In the genomic region with DNA sequence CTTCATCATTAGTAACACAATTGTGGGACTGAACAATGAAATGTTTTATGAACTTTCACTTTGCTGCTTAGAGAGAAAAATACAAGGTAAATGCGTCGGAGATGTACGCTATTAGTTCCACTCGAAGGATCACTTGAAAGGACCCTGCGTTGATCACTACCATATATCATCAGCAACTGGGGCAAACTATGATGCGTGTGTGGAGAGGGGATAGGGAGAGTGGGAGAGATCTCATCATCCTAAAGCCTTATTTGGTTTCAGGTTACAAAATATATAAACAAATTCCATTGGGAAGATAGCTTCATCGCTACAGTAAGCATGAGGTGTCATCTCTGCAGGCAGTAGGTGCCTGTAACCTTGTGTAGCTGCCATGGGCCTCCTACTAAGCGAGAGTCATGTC, we compare ENCODE assay signal across 30 cellular contexts.
"Had no signal": no experiment of that assay in that cellular context is flagged by ENCODE, and none has a peak within 500 bp of the region (broad histone marks: within the 10 kb centered on the region; RNA-seq: fewer than 3 reads in every experiment).

No MANE protein-coding gene starts in this region.

- H2AFZ ChIP-seq: parathyroid adenoma had no signal

- H3K27ac Mint-ChIP-seq: dendritic cell treated with granulocyte-macrophage colony-stimulating factor and Interleukin-4, amounts not matched to agents 40 ng/mL and 50 ng/mL, for 4 days; endodermal cell; mesothelial cell of epicardium; progenitor cell of endocrine pancreas; stimulated activated naive CD8-positive, alpha-beta T cell treated with anti-CD3 and anti-CD28 coated beads, Interleukin-15, amount 100 ng/mL, for 72 hours had no signal

- H3K4me3 Mint-ChIP-seq: dendritic cell treated with granulocyte-macrophage colony-stimulating factor and Interleukin-4, amounts not matched to agents 40 ng/mL and 50 ng/mL, for 4 days; endodermal cell; mesothelial cell of epicardium; natural killer cell treated with Interleukin-12 subunit alpha and Interleukin-12 subunit beta and Interleukin-15 and Interleukin-18, amount 100 ng/mL, for 72 hours; neural crest cell; stimulated activated naive CD8-positive, alpha-beta T cell treated with anti-CD3 and anti-CD28 coated beads, Interleukin-15, amount 100 ng/mL, for 72 hours had no signal

- H3K4me3 ChIP-seq: gastrocnemius medialis, left lung, mucosa of descending colon, right lobe of liver, smooth muscle cell, suprapubic skin, transverse colon, upper lobe of right lung, uterus had no signal

- H3K9me3 Mint-ChIP-seq: dendritic cell treated with granulocyte-macrophage colony-stimulating factor and Interleukin-4, amounts not matched to agents 40 ng/mL and 50 ng/mL, for 4 days; mesothelial cell of epicardium; naive B cell; natural killer cell treated with Interleukin-12 subunit alpha and Interleukin-12 subunit beta and Interleukin-15 and Interleukin-18, amount 100 ng/mL, for 72 hours; neural crest cell; stimulated activated naive CD8-positive, alpha-beta T cell treated with anti-CD3 and anti-CD28 coated beads, Interleukin-15, amount 100 ng/mL, for 72 hours had no signal

- H3K36me3 ChIP-seq: gastrocnemius medialis, left lung, neutrophil, right lobe of liver, suprapubic skin, transverse colon, upper lobe of right lung, uterus had no signal

- H3K9me3 ChIP-seq: gastrocnemius medialis, left lung, mucosa of descending colon, neutrophil, right lobe of liver, suprapubic skin, transverse colon, upper lobe of right lung, uterus had no signal

- H3K27ac ChIP-seq: epithelial cell of prostate, gastrocnemius medialis, left lung, neutrophil, parathyroid adenoma, right lobe of liver, suprapubic skin, transverse colon, upper lobe of right lung, uterus had no signal

- ATAC-seq: esophagus mucosa; gastrocnemius medialis; left lung; mucosa of descending colon; natural killer cell treated with Interleukin-12 subunit alpha and Interleukin-12 subunit beta and Interleukin-15 and Interleukin-18, amount 100 ng/mL, for 72 hours; right lobe of liver; stimulated activated naive CD8-positive, alpha-beta T cell treated with anti-CD3 and anti-CD28 coated beads, Interleukin-15, amount 100 ng/mL, for 72 hours; upper lobe of right lung had no signal

- FAIRE-seq: kidney had no signal

- H3K36me3 Mint-ChIP-seq: mesothelial cell of epicardium; naive B cell; natural killer cell treated with Interleukin-12 subunit alpha and Interleukin-12 subunit beta and Interleukin-15 and Interleukin-18, amount 100 ng/mL, for 72 hours had no signal

- H3K79me2 ChIP-seq: parathyroid adenoma had no signal

- DNase-seq: effector CD8-positive, alpha-beta T cell; foreskin fibroblast; gastrocnemius medialis; kidney; left lung; mesenchymal stem cell; mucosa of descending colon; naive B cell; right lobe of liver; stimulated activated CD4-positive, alpha-beta T cell treated with anti-CD3 and anti-CD28 coated beads, Interleukin-12 subunit alpha, Interleukin-12 subunit beta, amount 100 ng/mL, for 4 hours; stimulated activated CD4-positive, alpha-beta T cell treated with anti-CD3 and anti-CD28 coated beads, Interleukin-1b, Interleukin-23, amount 100 ng/mL, for 48 hours; stimulated activated CD4-positive, alpha-beta T cell treated with anti-CD3 and anti-CD28 coated beads, Interleukin-4, amount 100 ng/mL, for 1 hour; stimulated activated CD8-positive, alpha-beta memory T cell treated with anti-CD3 and anti-CD28 coated beads, Interleukin-4, amount 100 ng/mL, for 48 hours; stimulated activated naive CD4-positive, alpha-beta T cell; stimulated activated naive CD8-positive, alpha-beta T cell treated with anti-CD3 and anti-CD28 coated beads, Interleukin-15, amount 100 ng/mL, for 72 hours; transverse colon; upper lobe of right lung; uterus had no signal

- H3K4me2 ChIP-seq: smooth muscle cell had no signal

- H3K9ac ChIP-seq: parathyroid adenoma had no signal

- H3K27me3 ChIP-seq: gastrocnemius medialis, right lobe of liver, uterus had no signal
